8 cellular contexts compared by ENCODE assay signal in genomic region chr3:49671291-49672288, GRCh38. TPM values are rescaled to one million over a fixed set of nuclear protein-coding genes. Genes with fewer than 3 reads are reported as not detected.
DNase-seq lines count a peak whose midpoint lies in the region; ATAC-seq and TF ChIP-seq lines count a peak whose summit lies in the region.

No MANE protein-coding gene starts in this region.

- DNase-seq in H7 (peak; percentile 94), cerebellum (ENCODE audit: low spot score) (peak; percentile 90), lower leg skin (ENCODE audit: low spot score in 2 of 2) (peak; percentile 57 to 90)
- DNase-seq in stimulated activated CD8-positive, alpha-beta memory T cell treated with anti-CD3 and anti-CD28 coated beads, Interleukin-2, amount 100 ng/mL, for 1 hour (ENCODE audit: low read depth in 2 of 2): peak; percentile 47 to 54

- no peak overlapping the region for H3K4me3 ChIP-seq in H7 (ENCODE audit: insufficient read depth, low read depth, low read length)
- no peak overlapping the region for H3K4me3 ChIP-seq in lower leg skin (ENCODE audit: low read depth, poor library complexity, severe bottlenecking)

- no peak for ATAC-seq in GM18520 (IDR thresholded peaks at IDR 0.05; ENCODE audit: unreplicated experiment)
- ATAC-seq in HG02981 (IDR thresholded peaks at IDR 0.05; ENCODE audit: unreplicated experiment): no peak
- ATAC-seq in HG03097 (IDR thresholded peaks at IDR 0.05; ENCODE audit: low FRiP score, unreplicated experiment): no peak

- peak overlapping the region; percentile 97 for H3K27ac ChIP-seq in VCaP

- intact Hi-C loops in lower leg skin (cut with DNase I; ENCODE audit: low total_unique reads): loop anchor here (2.0 kb wide), 1 partner anchor 133 kb away; no protein-coding TSS in a partner anchor

- peaks cover 13% of the 10 kb centered on the region for H3K36me3 ChIP-seq in H7 (replicated peaks; ENCODE audit: control insufficient read depth, insufficient read depth, low read length)

- H3K27me3 ChIP-seq in H7 (ENCODE audit: control insufficient read depth, insufficient read depth, low read length): no peaks in the 10 kb centered on the region

- 40 to 47% methylated on average over 11 of the region's 11 CpGs for WGBS in lower leg skin, 2 donors

- peak; percentile 93 for TF ChIP-seq CTCF in VCaP (conservative IDR thresholded peaks at IDR 0.05)
- TF ChIP-seq CTCF in lower leg skin (IDR thresholded peaks at IDR 0.05): peak in 1 of 3 donors; percentile 45

- TF ChIP-seq POLR2A in lower leg skin (IDR thresholded peaks at IDR 0.05): no peak

RNA-seq across cellular contexts. Expression of gene APEH, which starts 2.6 kb away (rescaled TPM):
- 236 and 260 TPM in 2 replicates for total RNA-seq in H7 (2014; rRNA removed; shearing (Covaris generic))
- total RNA-seq in cerebellum (58.3 TPM), lower leg skin (10 to 100 TPM; 73.8 to 92.4 (median 83.1) TPM)

RNA-seq across cellular contexts. Expression of gene MST1, which starts 17.7 kb away (rescaled TPM):
- 10.8 and 11.0 TPM in 2 replicates for total RNA-seq in H7 (2014; rRNA removed; shearing (Covaris generic))
- 12.2 TPM for total RNA-seq in cerebellum
- total RNA-seq in lower leg skin: 10 to 100 TPM; 12.9 to 24.7 (median 17.4) TPM

RNA-seq across cellular contexts. Expression of gene RNF123, which starts 17.8 kb away (rescaled TPM):
- total RNA-seq in H7 (2014; rRNA removed; shearing (Covaris generic)): 22.1 and 31.2 TPM in 2 replicates
- total RNA-seq in cerebellum: 23.5 TPM
- total RNA-seq in lower leg skin: 10 to 100 TPM; 12.8 to 28.4 (median 26.5) TPM

RNA-seq across cellular contexts. Expression of gene AMIGO3, which starts 47.9 kb away (rescaled TPM):
- total RNA-seq in H7 (2014; rRNA removed; shearing (Covaris generic)): 5.7 and 5.8 TPM in 2 replicates
- 0.91 TPM for total RNA-seq in cerebellum
- total RNA-seq in lower leg skin: 1 to 10 TPM; 1.0 to 3.7 (median 3.1) TPM

RNA-seq across cellular contexts. Expression of gene GMPPB, which starts 52.2 kb away (rescaled TPM):
- total RNA-seq in H7 (2014; rRNA removed; shearing (Covaris generic)): 24.6 and 43.5 TPM in 2 replicates
- total RNA-seq in cerebellum (9.4 TPM), lower leg skin (10 to 100 TPM; 10.1 to 27.6 (median 18.2) TPM)
